Comparison of ENCODE assay signal across 31 cellular contexts in genomic region chr12:104513681-104514080, GRCh38. TPM values are rescaled to one million over a fixed set of nuclear protein-coding genes. Genes with fewer than 3 reads are reported as not detected.
A peak's percentile ranks its signal among the peaks of the same experiment; 100 is the strongest.
DNase-seq lines count a peak whose midpoint lies in the region; ATAC-seq, FAIRE-seq and TF ChIP-seq lines count a peak whose summit lies in the region.
"Had no signal": no experiment of that assay in that cellular context is flagged by ENCODE, and none has a peak within 500 bp of the region (broad histone marks: within the 10 kb centered on the region; RNA-seq: fewer than 3 reads in every experiment).

No MANE protein-coding gene starts in this region.

- H3K9me3 ChIP-seq in HCT116 (ENCODE audit: control insufficient read depth in 1 of 2, insufficient read depth in 1 of 2, low read depth in 1 of 2, low read length in 2 of 2) (no peaks in the 10 kb centered on the region), astrocyte (ENCODE audit: insufficient read depth, low read depth, low read length) (no peaks in the 10 kb centered on the region), smooth muscle cell (replicated peaks; ENCODE audit: low read depth) (no peaks in the 10 kb centered on the region)
- H3K9me3 ChIP-seq: adrenal gland, upper lobe of right lung had no signal

- H2AFZ ChIP-seq in HCT116 (ENCODE audit: low read depth, low read length, poor library complexity, severe bottlenecking) (no peak overlapping the region), astrocyte (ENCODE audit: low read depth, low read length) (no peak overlapping the region), smooth muscle cell (ENCODE audit: low read depth) (no peak overlapping the region)
- H2AFZ ChIP-seq: GM23248, parathyroid adenoma had no signal

- H3K27ac ChIP-seq in HCT116 (ENCODE audit: low read depth, low read length), result no peak overlapping the region
- H3K27ac ChIP-seq in astrocyte (ENCODE audit: low read depth, low read length), result peak overlapping the region; percentile 25
- peak overlapping the region; percentile 13 for H3K27ac ChIP-seq in smooth muscle cell (ENCODE audit: low read depth)
- H3K27ac ChIP-seq: adrenal gland, GM23248, KMS-11, parathyroid adenoma, SK-N-MC, upper lobe of right lung had no signal

- H3K9me3 Mint-ChIP-seq in astrocyte (ENCODE audit: unreplicated experiment) (no peaks in the 10 kb centered on the region), immature natural killer cell (no peaks in the 10 kb centered on the region)
- H3K9me3 Mint-ChIP-seq: activated T-cell treated with anti-CD3 and anti-CD28 coated beads, Interleukin-2, amount 50 U/mL, for 4 hours; HFFc6 had no signal

- 61% methylated on average over 6 of the region's 6 CpGs for WGBS in smooth muscle cell (ENCODE audit: low lambda C conversion rate)

- intact Hi-C loops in HCT116 (cut with micrococcal nuclease), result no loop called here

- POLR2A ChIA-PET in HCT116 (lab: Charles Lee), result no interaction called here

- H3K36me3 Mint-ChIP-seq in astrocyte (ENCODE audit: low read depth, unreplicated experiment) (peaks cover 2% of the 10 kb centered on the region), immature natural killer cell (no peaks in the 10 kb centered on the region)

- H3K27me3 Mint-ChIP-seq in astrocyte (ENCODE audit: low read depth, unreplicated experiment) (no peaks in the 10 kb centered on the region), immature natural killer cell (ENCODE audit: low read depth in 3 of 3) (peaks cover 3 to 6% (median 4%) of the 10 kb centered on the region in 3 donors)
- H3K27me3 Mint-ChIP-seq: naive thymus-derived CD4-positive, alpha-beta T cell had no signal

- no peaks in the 10 kb centered on the region for H3K27me3 ChIP-seq in HCT116 (ENCODE audit: insufficient read depth, low read length)
- H3K27me3 ChIP-seq in astrocyte (ENCODE audit: insufficient read depth, low read length), result no peaks in the 10 kb centered on the region
- no peaks in the 10 kb centered on the region for H3K27me3 ChIP-seq in smooth muscle cell (ENCODE audit: low read depth)
- H3K27me3 ChIP-seq: adrenal gland, upper lobe of right lung had no signal

- TF ChIP-seq POLR2A in HCT116 (IDR thresholded peaks at IDR 0.05; ENCODE audit: borderline replicate concordance, extremely low read depth, insufficient read depth, insufficient read length), result no peak

- no peak for TF ChIP-seq CTCF in HCT116 (IDR thresholded peaks at IDR 0.05 in 2 of 3, conservative IDR thresholded peaks at IDR 0.05 in 1 of 3; ENCODE audit: borderline replicate concordance in 1 of 3, insufficient read depth in 1 of 3, low read depth in 2 of 3, low read length in 2 of 3)
- no peak for TF ChIP-seq CTCF in astrocyte (IDR thresholded peaks at IDR 0.05; ENCODE audit: insufficient read depth, low read depth, low read length)
- no peak for TF ChIP-seq CTCF in smooth muscle cell (IDR thresholded peaks at IDR 0.05; ENCODE audit: borderline replicate concordance, insufficient read depth, poor library complexity, severe bottlenecking)

- H3K27ac Mint-ChIP-seq in astrocyte (ENCODE audit: unreplicated experiment) (no peak overlapping the region), immature natural killer cell (peak overlapping the region in 5 of 6 donors; percentile 17 to 78 (median 55))
- H3K27ac Mint-ChIP-seq: HFFc6; T-helper 1 cell treated with Interleukin-12 subunit alpha and Interleukin-12 subunit beta and Interleukin-4 antibody, amounts not matched to agents 30 μg/mL and 1 μg/mL, for 36 hours had no signal

- no peak overlapping the region for H3K4me3 Mint-ChIP-seq in astrocyte (ENCODE audit: unreplicated experiment)
- H3K4me3 Mint-ChIP-seq in immature natural killer cell, result no peak overlapping the region
- H3K4me3 Mint-ChIP-seq: activated T-cell treated with anti-CD3 and anti-CD28 coated beads, Interleukin-2, amount 50 U/mL, for 4 hours; CD14-positive monocyte; HFFc6; naive thymus-derived CD4-positive, alpha-beta T cell; T-helper 1 cell treated with Interleukin-12 subunit alpha and Interleukin-12 subunit beta and Interleukin-4 antibody, amounts not matched to agents 30 μg/mL and 1 μg/mL, for 36 hours had no signal

- CTCF ChIA-PET in HCT116 (lab: Charles Lee), result no interaction called here

- no peak for DNase-seq in HCT116 (ENCODE audit: low read depth, low spot score)
- DNase-seq in astrocyte (ENCODE audit: low read depth), result peak; percentile 99
- no peak for DNase-seq in immature natural killer cell
- DNase-seq in smooth muscle cell (lab: John Stamatoyannopoulos, UW; ENCODE audit: unreplicated experiment), result no peak
- DNase-seq in activated CD4-positive, alpha-beta T cell treated with anti-CD3 and anti-CD28 coated beads, Interleukin-2, amount 50 U/mL, for 4 hours, result no peak
- DNase-seq in A172 (ENCODE audit: low spot score), result no peak
- DNase-seq: activated naive CD4-positive, alpha-beta T cell; activated T-cell treated with anti-CD3 and anti-CD28 coated beads, Interleukin-2, amount 50 U/mL, for 4 hours; effector CD8-positive, alpha-beta T cell; GM23248; HFFc6; left colon; mesenchymal stem cell; naive thymus-derived CD4-positive, alpha-beta T cell; NCI-H1436; NCI-H2081 treated with DMSO at 0.1 percent for 48 hours; RPMI8226; stimulated activated CD4-positive, alpha-beta T cell treated with anti-CD3 and anti-CD28 coated beads, Interleukin-2, amount 100 ng/mL, for 24 hours; upper lobe of right lung had no signal

- RAD21 ChIA-PET in HCT116 (lab: Charles Lee; ENCODE audit: low non-redundant PET in 1 of 2, low total read pairs in 2 of 2, uncharacterized antibody in 2 of 2, unreplicated experiment in 2 of 2), result no interaction called here

- H3F3A ChIP-seq in smooth muscle cell (ENCODE audit: low read depth), result no peaks in the 10 kb centered on the region

- H3K4me1 ChIP-seq in HCT116 (ENCODE audit: control insufficient read depth in 1 of 2, insufficient read depth in 2 of 2, low read length in 2 of 2), result 0 out of 4 replicates have a peak, but pooled peaks cover 0 to 3% of the 10 kb centered on the region in 2 experiments
- H3K4me1 ChIP-seq in astrocyte (ENCODE audit: insufficient read depth, low read length), result peaks cover 12% of the 10 kb centered on the region
- H3K4me1 ChIP-seq in smooth muscle cell (ENCODE audit: low read depth), result no peaks in the 10 kb centered on the region
- H3K4me1 ChIP-seq: parathyroid adenoma had no signal

- no peak for FAIRE-seq in astrocyte (lab: Jason Lieb, UNC)
- FAIRE-seq: bronchial epithelial cell, colon, D721Med, frontal cortex, GM12891 had no signal

- H3K36me3 ChIP-seq in HCT116 (ENCODE audit: control insufficient read depth in 1 of 2, insufficient read depth in 2 of 2, low read length in 2 of 2) (no peaks in the 10 kb centered on the region), astrocyte (ENCODE audit: insufficient read depth, low read length) (no peaks in the 10 kb centered on the region), smooth muscle cell (ENCODE audit: low read depth) (no peaks in the 10 kb centered on the region)
- H3K36me3 ChIP-seq: adrenal gland, upper lobe of right lung had no signal

- ATAC-seq in HCT116 (peak; percentile 46; the same call in 1 of the 2 replicates), HG02610 (IDR thresholded peaks at IDR 0.05; ENCODE audit: unreplicated experiment) (no peak)
- ATAC-seq: activated T-cell treated with anti-CD3 and anti-CD28 coated beads, Interleukin-2, amount 50 U/mL, for 4 hours; left colon; naive thymus-derived CD4-positive, alpha-beta T cell; upper lobe of right lung had no signal

- H3K79me2 ChIP-seq in HCT116 (ENCODE audit: insufficient read depth, low read length) (no peaks in the 10 kb centered on the region), astrocyte (ENCODE audit: insufficient read depth, low read length) (peaks cover 62% of the 10 kb centered on the region), smooth muscle cell (ENCODE audit: low read depth) (peaks cover 20% of the 10 kb centered on the region)
- H3K79me2 ChIP-seq: parathyroid adenoma had no signal

- no peaks in the 10 kb centered on the region for H3K9me2 ChIP-seq in HCT116 (ENCODE audit: insufficient read depth)

- H4K20me1 ChIP-seq in HCT116 (ENCODE audit: insufficient read depth) (no peaks in the 10 kb centered on the region), astrocyte (ENCODE audit: insufficient read depth, low read length) (peaks cover 71% of the 10 kb centered on the region), smooth muscle cell (ENCODE audit: low read depth) (no peaks in the 10 kb centered on the region)

- H3K4me2 ChIP-seq in HCT116 (ENCODE audit: low read length) (no peak overlapping the region), astrocyte (ENCODE audit: low read length) (peak overlapping the region; percentile 31), smooth muscle cell (no peak overlapping the region)
- H3K4me2 ChIP-seq: KMS-11 had no signal

- no peak overlapping the region for H3K9ac ChIP-seq in HCT116 (ENCODE audit: low read length)
- peak overlapping the region; percentile 11 for H3K9ac ChIP-seq in astrocyte (ENCODE audit: low read length)
- no peak overlapping the region for H3K9ac ChIP-seq in smooth muscle cell (ENCODE audit: low read depth)
- H3K9ac ChIP-seq: GM23248, KMS-11, parathyroid adenoma had no signal

- BruUV-seq in HCT116 (replicated peaks; lab: Mats Ljungman, UMichigan), result no TSS peak

- no peak for TF ChIP-seq RAD21 in HCT116 (IDR thresholded peaks at IDR 0.05; ENCODE audit: low read depth)

- no peak overlapping the region for H3K4me3 ChIP-seq in HCT116 (replicated peaks in 1 of 2; ENCODE audit: low read depth in 1 of 2, low read length in 2 of 2)
- H3K4me3 ChIP-seq in astrocyte (ENCODE audit: insufficient read depth, low read depth, low read length), result no peak overlapping the region
- H3K4me3 ChIP-seq in smooth muscle cell, result no peak overlapping the region
- H3K4me3 ChIP-seq: adrenal gland, GM23248, SK-N-MC, upper lobe of right lung had no signal

- H3K4me1 Mint-ChIP-seq in astrocyte (ENCODE audit: low read depth, unreplicated experiment), result peaks cover 30% of the 10 kb centered on the region
- H3K4me1 Mint-ChIP-seq in immature natural killer cell, result peaks cover 88 to 95% of the 10 kb centered on the region in 2 donors

TF ChIP-seq in HCT116, 20 proteins besides CTCF, POLR2A, EP300 and RAD21 (continues in another document):
- TF ChIP-seq FOSL1 (IDR thresholded peaks at IDR 0.05; ENCODE audit: low read depth) (no peak), EZH2 (IDR thresholded peaks at IDR 0.05) (no peak), EZH2phosphoT487 (IDR thresholded peaks at IDR 0.05; ENCODE audit: borderline replicate concordance) (no peak), ATF3 (IDR thresholded peaks at IDR 0.05) (no peak), SRF (IDR thresholded peaks at IDR 0.05; ENCODE audit: low read depth) (no peak), JUND (IDR thresholded peaks at IDR 0.05) (no peak), CEBPB (IDR thresholded peaks at IDR 0.05; ENCODE audit: low read depth) (no peak)

RNA-seq across cellular contexts. Expression of gene CHST11, which starts 56.9 kb away (rescaled TPM):
- total RNA-seq in HCT116 (2021; ENCODE audit: unreplicated experiment) (10.1 TPM), astrocyte (30.0 and 30.2 TPM in 2 replicates), smooth muscle cell (7.7 and 10.2 TPM in 2 replicates)
- polyA plus RNA-seq in HCT116 (2012), result 6.8 and 7.3 TPM in 2 replicates
- polyA plus RNA-seq in immature natural killer cell (10 to 100 TPM; 42.5 to 90.1 (median 78.4) TPM), smooth muscle cell (6.9 and 15.9 TPM in 2 replicates)
- 4.7 and 8.4 TPM in 2 replicates for total RNA-seq in A172 (2014; rRNA removed; shearing (Covaris generic))
